In genomic region chr18:50805732-50806131, GRCh38 we compare ENCODE assay signal across 15 cellular contexts. TPM values are rescaled to one million over a fixed set of nuclear protein-coding genes. Genes with fewer than 3 reads are reported as not detected.
A peak's percentile ranks its signal among the peaks of the same experiment; 100 is the strongest.
DNase-seq lines count a peak whose midpoint lies in the region; ATAC-seq and TF ChIP-seq lines count a peak whose summit lies in the region.
"Had no signal": no experiment of that assay in that cellular context is flagged by ENCODE, and none has a peak within 500 bp of the region (broad histone marks: within the 10 kb centered on the region; RNA-seq: fewer than 3 reads in every experiment).

No MANE protein-coding gene starts in this region.

- H3K27me3 ChIP-seq in GM23248 (replicated peaks; ENCODE audit: insufficient read depth) (peaks cover 2% of the 10 kb centered on the region; the same call in 1 of the 2 replicates), mammary epithelial cell (ENCODE audit: insufficient read depth, low read length) (peaks cover 1% of the 10 kb centered on the region), dorsolateral prefrontal cortex (no peaks in the 10 kb centered on the region)

- H3K9me3 ChIP-seq in GM23248 (ENCODE audit: low read depth) (no peaks in the 10 kb centered on the region), mammary epithelial cell (replicated peaks; ENCODE audit: insufficient read depth, low read length) (no peaks in the 10 kb centered on the region), mucosa of descending colon (no peaks in the 10 kb centered on the region)
- H3K9me3 ChIP-seq: prostate gland had no signal

- no peak overlapping the region for H3K9ac ChIP-seq in GM23248
- no peak overlapping the region for H3K9ac ChIP-seq in mammary epithelial cell (ENCODE audit: insufficient read depth, low read length)

- H3K9me2 ChIP-seq in GM23248 (ENCODE audit: insufficient read depth) = no peaks in the 10 kb centered on the region

- H3K4me3 Mint-ChIP-seq in CD14-positive monocyte = peak overlapping the region; percentile 59 to 84
- H3K4me3 Mint-ChIP-seq: activated CD4-positive, alpha-beta T cell treated with anti-CD3 and anti-CD28 coated beads, Interleukin-2, amount 10 ng/mL, durations not matched to agents 7 days and 5 days; activated T-helper 17 cell treated with anti-CD3 and anti-CD28 coated beads, Interleukin-2, amount 50 U/mL, for 72 hours; CD4-positive, CD25-positive, alpha-beta regulatory T cell had no signal

- WGBS in GM23248 (ENCODE audit: low coverage in 1 of 2, low lambda C conversion rate in 2 of 2, missing lambda C conversion rate in 2 of 2), 2 experiments = 64 to 67% methylated on average over 5 of the region's 5 CpGs
- 100% methylated on average over 3 of the region's 5 CpGs for WGBS in mammary epithelial cell (ENCODE audit: low coverage, missing lambda C conversion rate)

- H3K36me3 ChIP-seq in GM23248 (ENCODE audit: low read depth) = no peaks in the 10 kb centered on the region
- H3K36me3 ChIP-seq in mammary epithelial cell (ENCODE audit: insufficient read depth, low read length) = no peaks in the 10 kb centered on the region
- H3K36me3 ChIP-seq in mucosa of descending colon (ENCODE audit: low read depth) = no peaks in the 10 kb centered on the region
- H3K36me3 ChIP-seq: prostate gland had no signal

- H3K4me1 ChIP-seq in GM23248 (ENCODE audit: insufficient read depth) (no peaks in the 10 kb centered on the region), mammary epithelial cell (ENCODE audit: insufficient read depth, low read length) (no peaks in the 10 kb centered on the region), mucosa of descending colon (ENCODE audit: low read depth) (no peaks in the 10 kb centered on the region)
- H3K4me1 ChIP-seq: prostate gland had no signal

- no peak overlapping the region for H3K4me3 ChIP-seq in GM23248
- H3K4me3 ChIP-seq in mammary epithelial cell (replicated peaks in 1 of 3; ENCODE audit: insufficient read depth in 1 of 3, low read depth in 2 of 3, low read length in 3 of 3) = no peak overlapping the region
- no peak overlapping the region for H3K4me3 ChIP-seq in mucosa of descending colon
- no peak overlapping the region for H3K4me3 ChIP-seq in dorsolateral prefrontal cortex
- H3K4me3 ChIP-seq: prostate gland had no signal

- H3K27ac ChIP-seq in GM23248 (no peak overlapping the region), mammary epithelial cell (ENCODE audit: insufficient read depth, low read depth, low read length) (no peak overlapping the region), dorsolateral prefrontal cortex (no peak overlapping the region)
- H3K27ac ChIP-seq: prostate gland had no signal

- H3K79me2 ChIP-seq in GM23248 (ENCODE audit: insufficient read depth) (no peaks in the 10 kb centered on the region), mammary epithelial cell (ENCODE audit: insufficient read depth, low read length) (no peaks in the 10 kb centered on the region)

- no peak for TF ChIP-seq CTCF in CD14-positive monocyte (IDR thresholded peaks at IDR 0.05)
- no peak for TF ChIP-seq CTCF in mammary epithelial cell (conservative IDR thresholded peaks at IDR 0.05 in 1 of 2, IDR thresholded peaks at IDR 0.05 in 1 of 2; ENCODE audit: extremely low read depth in 1 of 2, insufficient read depth in 1 of 2, low read depth in 1 of 2, low read length in 2 of 2)
- no peak for TF ChIP-seq CTCF in mucosa of descending colon (IDR thresholded peaks at IDR 0.05)
- TF ChIP-seq CTCF in dorsolateral prefrontal cortex (IDR thresholded peaks at IDR 0.05 in 54 of 56, conservative IDR thresholded peaks at IDR 0.05 in 2 of 56; ENCODE audit: low read depth in 1 of 56, partially characterized antibody in 56 of 56) = no peak

- H3K27me3 Mint-ChIP-seq in CD14-positive monocyte (ENCODE audit: low read depth in 3 of 3) = peaks cover 2 to 6% (median 6%) of the 10 kb centered on the region in 3 donors

- no peak overlapping the region for H3K4me2 ChIP-seq in GM23248 (ENCODE audit: unreplicated experiment)
- H3K4me2 ChIP-seq in mammary epithelial cell (ENCODE audit: insufficient read depth, low read depth, low read length) = no peak overlapping the region

- intact Hi-C loops in CD14-positive monocyte (cut with micrococcal nuclease) = loop anchor here in 1 of 2 donors (10.0 kb wide), 1 partner anchor 229 kb away; the partner anchor contains the start of gene SMAD4
- intact Hi-C loops in mammary epithelial cell (cut with micrococcal nuclease) = no loop called here
- intact Hi-C loops in mucosa of descending colon (cut with DNase I, micrococcal nuclease) = no loop called here
- intact Hi-C loops in dorsolateral prefrontal cortex (cut with DNase I) = no loop called here

- H3K4me1 Mint-ChIP-seq in CD14-positive monocyte = peaks cover 39% of the 10 kb centered on the region
- H3K4me1 Mint-ChIP-seq: activated T-helper 17 cell treated with anti-CD3 and anti-CD28 coated beads, Interleukin-2, amount 50 U/mL, for 72 hours; CD4-positive, CD25-positive, alpha-beta regulatory T cell had no signal

- H3K36me3 Mint-ChIP-seq in CD14-positive monocyte = peaks cover 0 to 3% of the 10 kb centered on the region in 2 donors
- H3K36me3 Mint-ChIP-seq: CD4-positive, CD25-positive, alpha-beta regulatory T cell had no signal

- peak overlapping the region; percentile 85 to 98 (median 91) for H3K27ac Mint-ChIP-seq in CD14-positive monocyte
- H3K27ac Mint-ChIP-seq: activated CD4-positive, alpha-beta T cell treated with anti-CD3 and anti-CD28 coated beads, Interleukin-2, amount 10 ng/mL, durations not matched to agents 7 days and 5 days; activated T-helper 17 cell treated with anti-CD3 and anti-CD28 coated beads, Interleukin-2, amount 50 U/mL, for 72 hours; CD4-positive, CD25-positive, alpha-beta regulatory T cell had no signal

- BruUV-seq in mammary epithelial cell (replicated peaks; lab: Mats Ljungman, UMichigan) = no TSS peak

- in situ Hi-C loops in GM23248 (cut with MboI) = no loop called here
- in situ Hi-C loops in mammary epithelial cell (cut with MboI; ENCODE audit: low sequenced_read_pairs in 2 of 2) = no loop called here

- DNase-seq in CD14-positive monocyte (ENCODE audit: low spot score) = peak; percentile 81
- DNase-seq in GM23248 = peak; percentile 19
- peak; percentile 42 for DNase-seq in mammary epithelial cell
- no peak for DNase-seq in mucosa of descending colon
- DNase-seq in dorsolateral prefrontal cortex = no peak
- DNase-seq: activated CD4-positive, alpha-beta T cell treated with anti-CD3 and anti-CD28 coated beads, Interleukin-2, amount 10 ng/mL, durations not matched to agents 7 days and 5 days; glutamatergic neuron; NCI-H1417 treated with DMSO at 0.1 percent for 48 hours; NCI-H446 treated with DMSO at 0.1 percent for 48 hours had no signal

- CTCF ChIA-PET in mammary epithelial cell (lab: Charles Lee; ENCODE audit: low non-redundant PET) = interaction anchor here (0.6 kb wide), 1 partner anchor 211 kb away, joined by 3 read pairs; no protein-coding TSS in a partner anchor

- dilution Hi-C loops in mammary epithelial cell (cut with HindIII; ENCODE audit: low sequenced_read_pairs) = no loop called here

- H2AFZ ChIP-seq in GM23248 (no peak overlapping the region), mammary epithelial cell (ENCODE audit: low read depth, low read length) (no peak overlapping the region)

- ATAC-seq in mucosa of descending colon (peak; percentile 35), GM21528 (IDR thresholded peaks at IDR 0.05; ENCODE audit: low FRiP score, unreplicated experiment) (no peak), GM18517 (IDR thresholded peaks at IDR 0.05; ENCODE audit: unreplicated experiment) (no peak)
- ATAC-seq: activated T-helper 17 cell treated with anti-CD3 and anti-CD28 coated beads, Interleukin-2, amount 50 U/mL, for 72 hours had no signal

- H4K20me1 ChIP-seq in GM23248 (ENCODE audit: insufficient read depth) (no peaks in the 10 kb centered on the region), mammary epithelial cell (ENCODE audit: insufficient read depth, low read length) (no peaks in the 10 kb centered on the region)

- peaks cover 0 to 1% (median 0%) of the 10 kb centered on the region in 7 donors for H3K9me3 Mint-ChIP-seq in CD14-positive monocyte
- H3K9me3 Mint-ChIP-seq: activated CD4-positive, alpha-beta T cell treated with anti-CD3 and anti-CD28 coated beads, Interleukin-2, amount 10 ng/mL, durations not matched to agents 7 days and 5 days; activated T-helper 17 cell treated with anti-CD3 and anti-CD28 coated beads, Interleukin-2, amount 50 U/mL, for 72 hours had no signal

- H3F3A ChIP-seq in GM23248 (ENCODE audit: insufficient read depth) = no peaks in the 10 kb centered on the region

RNA-seq across cellular contexts. Expression of gene MRO, which starts 14.1 kb away (rescaled TPM):
- polyA plus RNA-seq in CD14-positive monocyte = not detected
- total RNA-seq in GM23248 (2014; rRNA removed; shearing (Covaris generic)) = not detected in 2 replicates
- not detected in 2 replicates for polyA plus RNA-seq in GM23248 (2016; fragmentation: Nextera tagmentation; extraction: Ambion mirVana)
- total RNA-seq in mammary epithelial cell = not detected
- not detected for polyA plus RNA-seq in mammary epithelial cell
- not detected for polyA minus RNA-seq in mammary epithelial cell
- total RNA-seq in mucosa of descending colon = under 1 TPM; 0.23 to 0.48 (median 0.28) TPM
- total RNA-seq in dorsolateral prefrontal cortex = 100 to 1,000 TPM in 1 of 120 experiments, 10 to 100 TPM in 119; 18.3 to 117 (median 41.7) TPM
- total RNA-seq: activated CD4-positive, alpha-beta T cell treated with anti-CD3 and anti-CD28 coated beads, Interleukin-2, amount 10 ng/mL, durations not matched to agents 7 days and 5 days; activated T-helper 17 cell treated with anti-CD3 and anti-CD28 coated beads, Interleukin-2, amount 50 U/mL, for 72 hours; CD4-positive, CD25-positive, alpha-beta regulatory T cell had no signal
- polyA plus RNA-seq: CD4-positive, CD25-positive, alpha-beta regulatory T cell; keratinocyte had no signal

Comparison
In these comparisons a context has a peak if more than half of its experiments do, and no peak if none do; other contexts are left out.
1. DNase-seq: peak in CD14-positive monocyte (single experiment), GM23248 (single experiment) and mammary epithelial cell (single experiment); none in mucosa of descending colon (0 of 3) and dorsolateral prefrontal cortex (0 of 10).
2. RNA of gene MRO, which starts 14.1 kb away (total RNA-seq): 18.3 to 117 TPM in dorsolateral prefrontal cortex; 0.23 to 0.48 TPM in mucosa of descending colon, not detected in GM23248 and not detected in mammary epithelial cell; every median in the first group is over 10 times any median in the second.